In genomic region chr14:93239869-93240677, GRCh38 we compare ENCODE assay signal across 17 cellular contexts. TPM values are rescaled to one million over a fixed set of nuclear protein-coding genes. Genes with fewer than 3 reads are reported as not detected.
DNase-seq lines count a peak whose midpoint lies in the region; ATAC-seq and FAIRE-seq lines count a peak whose summit lies in the region.
"Had no signal": no experiment of that assay in that cellular context is flagged by ENCODE, and none has a peak within 500 bp of the region (broad histone marks: within the 10 kb centered on the region; RNA-seq: fewer than 3 reads in every experiment).

No MANE protein-coding gene starts in this region.

- no peak overlapping the region for H3K27ac Mint-ChIP-seq in activated naive CD4-positive, alpha-beta T cell treated with anti-CD3 and anti-CD28 coated beads, Interleukin-2, amount 50 U/mL, for 72 hours
- H3K27ac Mint-ChIP-seq: nephron progenitor cell had no signal

- no peaks in the 10 kb centered on the region for H3K9me3 Mint-ChIP-seq in activated naive CD4-positive, alpha-beta T cell treated with anti-CD3 and anti-CD28 coated beads, Interleukin-2, amount 50 U/mL, for 72 hours
- H3K9me3 Mint-ChIP-seq: nephron progenitor cell had no signal

- ATAC-seq in activated naive CD4-positive, alpha-beta T cell treated with anti-CD3 and anti-CD28 coated beads, Interleukin-2, amount 50 U/mL, for 72 hours = peak; percentile 47 to 93
- no peak for ATAC-seq in HG03439 (IDR thresholded peaks at IDR 0.05; ENCODE audit: unreplicated experiment)
- ATAC-seq in HG02763 (IDR thresholded peaks at IDR 0.05; ENCODE audit: unreplicated experiment) = no peak
- ATAC-seq: gastroesophageal sphincter had no signal

- no peak for FAIRE-seq in urothelium cell line (lab: Jason Lieb, UNC)
- FAIRE-seq: G401.6 had no signal

- H3K36me3 Mint-ChIP-seq in activated naive CD4-positive, alpha-beta T cell treated with anti-CD3 and anti-CD28 coated beads, Interleukin-2, amount 50 U/mL, for 72 hours = peaks cover 0 to 5% of the 10 kb centered on the region in 2 donors

- no peak for DNase-seq in activated naive CD4-positive, alpha-beta T cell treated with anti-CD3 and anti-CD28 coated beads, Interleukin-2, amount 50 U/mL, for 72 hours (ENCODE audit: low spot score in 2 of 2)
- DNase-seq in activated naive CD4-positive, alpha-beta T cell treated with anti-CD3 and anti-CD28 coated beads, Interleukin-2, amount 50 U/mL, for 16 hours = no peak
- DNase-seq in RPMI7951 (ENCODE audit: low read depth) = peak; percentile 33
- DNase-seq in fibroblast of gingiva (ENCODE audit: low read depth) = peak; percentile 34
- peak; percentile 32 for DNase-seq in urothelium cell line (ENCODE audit: low spot score)
- DNase-seq in T-helper 9 cell = no peak
- DNase-seq: activated T-cell treated with anti-CD3 and anti-CD28 coated beads, Interleukin-2, amount 50 U/mL, for 48 hours; AML-193; NCI-H1105; NCI-H526; nephron progenitor cell; SIG-M5; trophoblast cell had no signal

RNA-seq across cellular contexts. Expression of gene UBR7, which starts 33.0 kb away (rescaled TPM):
- 10 to 100 TPM; 35.4 to 75.8 TPM for total RNA-seq in activated naive CD4-positive, alpha-beta T cell treated with anti-CD3 and anti-CD28 coated beads, Interleukin-2, amount 50 U/mL, for 72 hours
- 59.6 and 71.9 TPM in 2 replicates for total RNA-seq in RPMI7951 (2014; rRNA removed; shearing (Covaris generic))

RNA-seq across cellular contexts. Expression of gene GON7, which starts 33.2 kb away (rescaled TPM):
- total RNA-seq in activated naive CD4-positive, alpha-beta T cell treated with anti-CD3 and anti-CD28 coated beads, Interleukin-2, amount 50 U/mL, for 72 hours = 10 to 100 TPM in 1 of 2 donors, 1 to 10 TPM in 1; 4.1 to 13.8 TPM
- total RNA-seq in RPMI7951 (2014; rRNA removed; shearing (Covaris generic)) = 35.4 and 49.2 TPM in 2 replicates

RNA-seq across cellular contexts. Expression of gene LYSET, which starts 55.0 kb away (rescaled TPM):
- total RNA-seq in activated naive CD4-positive, alpha-beta T cell treated with anti-CD3 and anti-CD28 coated beads, Interleukin-2, amount 50 U/mL, for 72 hours = 10 to 100 TPM; 10.1 to 10.5 TPM
- 10.2 and 15.4 TPM in 2 replicates for total RNA-seq in RPMI7951 (2014; rRNA removed; shearing (Covaris generic))

RNA-seq across cellular contexts. Expression of gene MOAP1, which starts 55.4 kb away (rescaled TPM):
- 10 to 100 TPM; 14.9 to 19.8 TPM for total RNA-seq in activated naive CD4-positive, alpha-beta T cell treated with anti-CD3 and anti-CD28 coated beads, Interleukin-2, amount 50 U/mL, for 72 hours
- 6.5 and 9.3 TPM in 2 replicates for total RNA-seq in RPMI7951 (2014; rRNA removed; shearing (Covaris generic))

Comparison
In these comparisons a context has a peak if more than half of its experiments do, and no peak if none do; other contexts are left out.
1. ATAC-seq: peak in activated naive CD4-positive, alpha-beta T cell treated with anti-CD3 and anti-CD28 coated beads, Interleukin-2, amount 50 U/mL, for 72 hours (2 of 2); none in HG03439 (single experiment) and HG02763 (single experiment).
2. DNase-seq: peak in RPMI7951 (single experiment), fibroblast of gingiva (single experiment) and urothelium cell line (single experiment); none in activated naive CD4-positive, alpha-beta T cell treated with anti-CD3 and anti-CD28 coated beads, Interleukin-2, amount 50 U/mL, for 72 hours (0 of 2), activated naive CD4-positive, alpha-beta T cell treated with anti-CD3 and anti-CD28 coated beads, Interleukin-2, amount 50 U/mL, for 16 hours (single experiment) and T-helper 9 cell (single experiment).